8 cellular contexts compared by ENCODE assay signal in genomic region chr5:33299621-33300208, GRCh38.
DNase-seq lines count a peak whose midpoint lies in the region; ATAC-seq and TF ChIP-seq lines count a peak whose summit lies in the region.

No MANE protein-coding gene starts in this region.

- no peaks in the 10 kb centered on the region for H3K27me3 ChIP-seq in SU-DHL-6 (ENCODE audit: low read length)

- no peak overlapping the region for H3K9ac ChIP-seq in SU-DHL-6 (ENCODE audit: low read length)

- ATAC-seq in GM19397 (IDR thresholded peaks at IDR 0.05; ENCODE audit: unreplicated experiment) = peak; percentile 43
- ATAC-seq in HG03460 (IDR thresholded peaks at IDR 0.05; ENCODE audit: unreplicated experiment) = peak; percentile 34
- ATAC-seq in sciatic nerve = peak; percentile 78

- H3K9me3 ChIP-seq in SU-DHL-6 (ENCODE audit: insufficient read depth, low read length) = no peaks in the 10 kb centered on the region

- peak; percentile 10 for TF ChIP-seq CTCF in SU-DHL-6 (IDR thresholded peaks at IDR 0.05; ENCODE audit: insufficient read depth, low read length, poor library complexity, severe bottlenecking)

- no peaks in the 10 kb centered on the region for H3K79me2 ChIP-seq in SU-DHL-6 (ENCODE audit: insufficient read depth, low read length)

- H3K9me2 ChIP-seq in SU-DHL-6 (replicated peaks; ENCODE audit: insufficient read depth, low read length) = no peaks in the 10 kb centered on the region

- no peaks in the 10 kb centered on the region for H4K20me1 ChIP-seq in SU-DHL-6 (ENCODE audit: low read depth, low read length)

- no peak overlapping the region for H3K4me3 ChIP-seq in SU-DHL-6 (ENCODE audit: insufficient read depth, low read length, poor library complexity, severe bottlenecking)

- intact Hi-C loops in sciatic nerve (cut with DNase I) = loop anchor here (5.0 kb wide), 1 partner anchor 217 kb away; no protein-coding TSS in a partner anchor

- H3K4me2 ChIP-seq in SU-DHL-6 (ENCODE audit: low read depth, low read length, poor library complexity, severe bottlenecking) = no peak overlapping the region

- DNase-seq in D341Med (ENCODE audit: low spot score) = peak; percentile 39
- DNase-seq in globus pallidus (ENCODE audit: low spot score) = peak; percentile 44
- DNase-seq in sciatic nerve (ENCODE audit: low spot score) = no peak
- DNase-seq in COLO668 (lab: John Stamatoyannopoulos, UW; ENCODE audit: unreplicated experiment) = no peak
- no peak for DNase-seq in HPDE6-E6E7 (ENCODE audit: extremely low spot score)

- no peaks in the 10 kb centered on the region for H3K36me3 ChIP-seq in SU-DHL-6 (ENCODE audit: low read length)

- no peak overlapping the region for H2AFZ ChIP-seq in SU-DHL-6 (ENCODE audit: low read depth, low read length, severe bottlenecking)

- H3F3A ChIP-seq in SU-DHL-6 (ENCODE audit: insufficient read depth) = no peaks in the 10 kb centered on the region

- no peak overlapping the region for H3K27ac ChIP-seq in SU-DHL-6 (ENCODE audit: low read depth, low read length)

Comparison
In these comparisons a context has a peak if more than half of its experiments do, and no peak if none do; other contexts are left out.
1. DNase-seq: peak in D341Med (single experiment) and globus pallidus (single experiment); none in sciatic nerve (single experiment), COLO668 (single experiment) and HPDE6-E6E7 (single experiment).
2. Peak in every context shown above with its lines, with median percentiles within 50 percentile points of each other: ATAC-seq.